ENCODE assay signal across 36 cellular contexts in the genomic region with DNA sequence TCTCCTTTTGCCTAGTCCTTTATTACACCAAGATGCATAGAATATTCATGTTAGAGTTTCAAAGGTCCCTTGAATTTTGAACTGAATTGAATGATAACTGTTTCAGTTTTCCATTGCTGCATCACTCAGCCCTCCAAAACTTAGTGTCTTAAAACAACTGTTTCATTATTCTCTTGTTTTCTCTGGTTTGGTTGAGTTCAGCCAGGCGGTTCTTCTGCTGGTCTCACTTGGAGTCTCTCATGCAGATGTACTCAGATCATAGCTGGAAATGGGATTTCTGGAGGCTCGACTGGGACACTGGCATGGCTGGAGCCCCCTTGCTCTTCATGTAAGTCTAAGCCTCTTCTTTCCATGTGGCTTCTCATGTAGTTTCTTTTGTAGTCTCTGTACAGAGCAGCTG.
DNase-seq lines count a peak whose midpoint lies in the region; ATAC-seq, FAIRE-seq and TF ChIP-seq lines count a peak whose summit lies in the region.
"Had no signal": no experiment of that assay in that cellular context is flagged by ENCODE, and none has a peak within 500 bp of the region (broad histone marks: within the 10 kb centered on the region; RNA-seq: fewer than 3 reads in every experiment).

No MANE protein-coding gene starts in this region.

- FAIRE-seq in HepG2 (lab: Jason Lieb, UNC), result no peak
- FAIRE-seq: A204.1, A549, D721Med had no signal

- DNase-seq in HepG2 (ENCODE audit: low spot score), result no peak
- no peak for DNase-seq in right lobe of liver
- no peak for DNase-seq in GM23338 (ENCODE audit: low spot score)
- DNase-seq in osteocyte (ENCODE audit: extremely low spot score, unreplicated experiment), result peak; percentile 17
- DNase-seq in stimulated activated CD4-positive, alpha-beta T cell treated with anti-CD3 and anti-CD28 coated beads, Interleukin-15, amount 100 ng/mL, for 24 hours, result no peak
- no peak for DNase-seq in activated naive CD4-positive, alpha-beta T cell treated with anti-CD3 and anti-CD28 coated beads for 36 hours
- no peak for DNase-seq in stimulated activated naive CD8-positive, alpha-beta T cell treated with anti-CD3 and anti-CD28 coated beads, Interleukin-15, amount 100 ng/mL, for 72 hours
- DNase-seq: 8988T; ACHN; AML-193; BE2C; C1 segment of cervical spinal cord; Caco-2; Calu3; CD4-positive, alpha-beta memory T cell; CD4-positive, alpha-beta T cell; CD4-positive, CD25-positive, alpha-beta regulatory T cell; CD8-positive, alpha-beta memory T cell; CD8-positive, alpha-beta T cell; COR-L47; DMS 273 treated with DMSO at 0.1 percent for 48 hours; DMS153; DMS53; DMS79; DMS79 treated with DMSO at 0.1 percent for 48 hours; DND-41; EL had no signal

- H3K4me1 Mint-ChIP-seq in GM23338, result no peaks in the 10 kb centered on the region; the same call in 2 of the 3 replicates
- no peaks in the 10 kb centered on the region for H3K4me1 Mint-ChIP-seq in osteocyte (ENCODE audit: unreplicated experiment)
- no peaks in the 10 kb centered on the region for H3K4me1 Mint-ChIP-seq in activated naive CD4-positive, alpha-beta T cell treated with anti-CD3 and anti-CD28 coated beads for 36 hours (ENCODE audit: low read depth)
- H3K4me1 Mint-ChIP-seq in stimulated activated naive CD8-positive, alpha-beta T cell treated with anti-CD3 and anti-CD28 coated beads, Interleukin-15, amount 100 ng/mL, for 72 hours, result no peaks in the 10 kb centered on the region
- H3K4me1 Mint-ChIP-seq: B cell; CD4-positive, alpha-beta memory T cell; CD4-positive, CD25-positive, alpha-beta regulatory T cell had no signal

- TF ChIP-seq POLR2A in HepG2 (IDR thresholded peaks at IDR 0.05; ENCODE audit: insufficient read depth in 1 of 2, low read depth in 2 of 2, low read length in 2 of 2) (no peak), right lobe of liver (IDR thresholded peaks at IDR 0.05) (no peak)

- no peak overlapping the region for H3K9ac ChIP-seq in HepG2 (ENCODE audit: insufficient read depth, low read depth, low read length)
- no peak overlapping the region for H3K9ac ChIP-seq in BLaER1
- H3K9ac ChIP-seq: BLaER1 treated with 17β-estradiol and CSF1 and Interleukin-3, amounts not matched to agents 10 nM and 100 nM had no signal

- TF ChIP-seq RAD21 in HepG2 (CRISPR knock-in tag; IDR thresholded peaks at IDR 0.05), result no peak

- ATAC-seq in HepG2 (no peak), right lobe of liver (no peak), GM23338 (no peak)
- no peak for ATAC-seq in stimulated activated naive CD8-positive, alpha-beta T cell treated with anti-CD3 and anti-CD28 coated beads, Interleukin-15, amount 100 ng/mL, for 72 hours
- ATAC-seq: A549; CD8-positive, alpha-beta T cell had no signal

- POLR2A ChIA-PET in HepG2 (lab: Yijun Ruan, JAX), result no interaction called here

- H3K79me2 ChIP-seq in HepG2 (ENCODE audit: insufficient read depth, low read length), result no peaks in the 10 kb centered on the region
- H3K79me2 ChIP-seq in GM23338 (replicated peaks; ENCODE audit: insufficient read depth), result no peaks in the 10 kb centered on the region

- no peak overlapping the region for H3K4me3 Mint-ChIP-seq in GM23338
- H3K4me3 Mint-ChIP-seq in osteocyte (ENCODE audit: unreplicated experiment), result no peak overlapping the region
- H3K4me3 Mint-ChIP-seq in activated naive CD4-positive, alpha-beta T cell treated with anti-CD3 and anti-CD28 coated beads for 36 hours, result no peak overlapping the region
- H3K4me3 Mint-ChIP-seq in stimulated activated naive CD8-positive, alpha-beta T cell treated with anti-CD3 and anti-CD28 coated beads, Interleukin-15, amount 100 ng/mL, for 72 hours, result no peak overlapping the region
- H3K4me3 Mint-ChIP-seq: B cell; CD4-positive, alpha-beta memory T cell; CD4-positive, alpha-beta T cell; CD4-positive, CD25-positive, alpha-beta regulatory T cell; CD8-positive, alpha-beta memory T cell; CD8-positive, alpha-beta T cell had no signal

- H3K4me2 ChIP-seq in HepG2 (ENCODE audit: low read depth, low read length) (no peak overlapping the region), BLaER1 (no peak overlapping the region), GM23338 (no peak overlapping the region)
- H3K4me2 ChIP-seq: A549; BLaER1 treated with 17β-estradiol and CSF1 and Interleukin-3, amounts not matched to agents 10 nM and 100 nM had no signal

- intact Hi-C loops in HepG2 (cut with micrococcal nuclease; ENCODE audit: unreplicated experiment), result no loop called here
- intact Hi-C loops in right lobe of liver (cut with DNase I), result no loop called here
- intact Hi-C loops in activated naive CD4-positive, alpha-beta T cell treated with anti-CD3 and anti-CD28 coated beads for 36 hours (cut with micrococcal nuclease), result no loop called here

- 0% methylated on average over 2 of the region's 2 CpGs for WGBS in HepG2 (ENCODE audit: low lambda C conversion rate)
- 62% methylated on average over 2 of the region's 2 CpGs for WGBS in right lobe of liver (ENCODE audit: insufficient coverage, low coverage, low lambda C conversion rate, missing lambda C conversion rate)

- H2AFZ ChIP-seq in HepG2 (ENCODE audit: low read length), result no peak overlapping the region
- no peak overlapping the region for H2AFZ ChIP-seq in GM23338

- TF ChIP-seq CTCF in HepG2 (CRISPR knock-in tag; IDR thresholded peaks at IDR 0.05) (no peak), right lobe of liver (IDR thresholded peaks at IDR 0.05) (no peak), GM23338 (conservative IDR thresholded peaks at IDR 0.05; ENCODE audit: low read depth in 2 of 2) (no peak), osteocyte (IDR thresholded peaks at IDR 0.05) (no peak)

- H3K4me3 ChIP-seq in HepG2 (replicated peaks in 1 of 3; ENCODE audit: insufficient read depth in 1 of 3, low read depth in 2 of 3, low read length in 3 of 3) (no peak overlapping the region), right lobe of liver (no peak overlapping the region), BLaER1 (peak overlapping the region; percentile 23; the same call in 1 of the 2 replicates), GM23338 (no peak overlapping the region)
- H3K4me3 ChIP-seq: A549; BLaER1 treated with 17β-estradiol and CSF1 and Interleukin-3, amounts not matched to agents 10 nM and 100 nM had no signal

- H3K36me3 ChIP-seq in HepG2 (replicated peaks in 1 of 2; ENCODE audit: control insufficient read depth in 1 of 2, insufficient read depth in 2 of 2, low read length in 2 of 2), result no peaks in the 10 kb centered on the region
- H3K36me3 ChIP-seq in right lobe of liver, result no peaks in the 10 kb centered on the region
- peaks cover 82% of the 10 kb centered on the region for H3K36me3 ChIP-seq in BLaER1
- H3K36me3 ChIP-seq in GM23338 (ENCODE audit: insufficient read depth), result no peaks in the 10 kb centered on the region
- H3K36me3 ChIP-seq: BE2C had no signal

- no TSS peak for BruUV-seq in HepG2 (replicated peaks; lab: Mats Ljungman, UMichigan)

- in situ Hi-C loops in HepG2 (cut with HindIII; ENCODE audit: extremely low pct_ligation_motif_present, low pct_unique_long_range_greater_than_20kb), result no loop called here

- no peaks in the 10 kb centered on the region for H3K4me1 ChIP-seq in HepG2 (ENCODE audit: insufficient read depth, low read length)
- H3K4me1 ChIP-seq in right lobe of liver, result no peaks in the 10 kb centered on the region
- H3K4me1 ChIP-seq in BLaER1, result peaks cover 35% of the 10 kb centered on the region
- no peaks in the 10 kb centered on the region for H3K4me1 ChIP-seq in GM23338 (ENCODE audit: insufficient read depth)
- H3K4me1 ChIP-seq: A549, BE2C, Caco-2 had no signal

- CTCF ChIA-PET in HepG2 (lab: Yijun Ruan, JAX; ENCODE audit: low intra/inter-chr PET ratio, low total read pairs), result no interaction called here
- CTCF ChIA-PET in activated naive CD4-positive, alpha-beta T cell treated with anti-CD3 and anti-CD28 coated beads for 36 hours (lab: Charles Lee), result no interaction called here

- H3K27ac Mint-ChIP-seq in GM23338 (no peak overlapping the region), osteocyte (ENCODE audit: unreplicated experiment) (no peak overlapping the region)
- no peak overlapping the region for H3K27ac Mint-ChIP-seq in activated naive CD4-positive, alpha-beta T cell treated with anti-CD3 and anti-CD28 coated beads for 36 hours
- H3K27ac Mint-ChIP-seq in stimulated activated naive CD8-positive, alpha-beta T cell treated with anti-CD3 and anti-CD28 coated beads, Interleukin-15, amount 100 ng/mL, for 72 hours, result no peak overlapping the region
- H3K27ac Mint-ChIP-seq: B cell; CD14-positive monocyte; CD4-positive, alpha-beta T cell; CD4-positive, CD25-positive, alpha-beta regulatory T cell; CD8-positive, alpha-beta T cell had no signal

- H3K36me3 Mint-ChIP-seq in GM23338 (ENCODE audit: low read depth) (no peaks in the 10 kb centered on the region; the same call in 1 of the 3 replicates), osteocyte (ENCODE audit: unreplicated experiment) (no peaks in the 10 kb centered on the region)
- peaks cover 11% of the 10 kb centered on the region for H3K36me3 Mint-ChIP-seq in activated naive CD4-positive, alpha-beta T cell treated with anti-CD3 and anti-CD28 coated beads for 36 hours (ENCODE audit: low read depth)
- H3K36me3 Mint-ChIP-seq: CD14-positive monocyte had no signal

- H3K27ac ChIP-seq in HepG2 (ENCODE audit: extremely low read length, insufficient read depth, low read length) (no peak overlapping the region), right lobe of liver (no peak overlapping the region), BLaER1 (no peak overlapping the region), GM23338 (ENCODE audit: low read depth) (no peak overlapping the region)
- H3K27ac ChIP-seq: 22Rv1; A549; BLaER1 treated with 17β-estradiol and CSF1 and Interleukin-3, amounts not matched to agents 10 nM and 100 nM; C4-2B had no signal

- peaks cover 4% of the 10 kb centered on the region for H3K27me3 Mint-ChIP-seq in GM23338 (ENCODE audit: insufficient read depth, low read depth, poor library complexity)
- H3K27me3 Mint-ChIP-seq in osteocyte (ENCODE audit: unreplicated experiment), result no peaks in the 10 kb centered on the region
- peaks cover 14% of the 10 kb centered on the region for H3K27me3 Mint-ChIP-seq in activated naive CD4-positive, alpha-beta T cell treated with anti-CD3 and anti-CD28 coated beads for 36 hours (ENCODE audit: low read depth)
- H3K27me3 Mint-ChIP-seq in stimulated activated naive CD8-positive, alpha-beta T cell treated with anti-CD3 and anti-CD28 coated beads, Interleukin-15, amount 100 ng/mL, for 72 hours, result no peaks in the 10 kb centered on the region

- H3K9me2 ChIP-seq in GM23338 (ENCODE audit: insufficient read depth), result peaks cover 9% of the 10 kb centered on the region

- no peaks in the 10 kb centered on the region for H3F3A ChIP-seq in GM23338 (replicated peaks; ENCODE audit: low read depth)

- peaks cover 0 to 1% of the 10 kb centered on the region in 2 experiments; a peak in 2 of 5 replicates for H3K27me3 ChIP-seq in HepG2 (ENCODE audit: control insufficient read depth in 1 of 2, insufficient read depth in 2 of 2, low read length in 2 of 2)
- H3K27me3 ChIP-seq in right lobe of liver, result no peaks in the 10 kb centered on the region
- no peaks in the 10 kb centered on the region for H3K27me3 ChIP-seq in BLaER1
- H3K27me3 ChIP-seq in GM23338 (ENCODE audit: insufficient read depth), result no peaks in the 10 kb centered on the region
- H3K27me3 ChIP-seq: BE2C; BLaER1 treated with 17β-estradiol and CSF1 and Interleukin-3, amounts not matched to agents 10 nM and 100 nM had no signal

- H3K9me3 Mint-ChIP-seq in GM23338, result peaks cover 15% of the 10 kb centered on the region
- H3K9me3 Mint-ChIP-seq in osteocyte (ENCODE audit: unreplicated experiment), result no peaks in the 10 kb centered on the region
- peaks cover 11% of the 10 kb centered on the region for H3K9me3 Mint-ChIP-seq in activated naive CD4-positive, alpha-beta T cell treated with anti-CD3 and anti-CD28 coated beads for 36 hours
- peaks cover 11 to 16% of the 10 kb centered on the region in 2 donors for H3K9me3 Mint-ChIP-seq in stimulated activated naive CD8-positive, alpha-beta T cell treated with anti-CD3 and anti-CD28 coated beads, Interleukin-15, amount 100 ng/mL, for 72 hours

- TF ChIP-seq EP300 in HepG2 (IDR thresholded peaks at IDR 0.05; ENCODE audit: low read depth in 2 of 2, low read length in 2 of 2), result no peak
- no peak for TF ChIP-seq EP300 in HepG2 (CRISPR knock-in tag; IDR thresholded peaks at IDR 0.05; ENCODE audit: borderline replicate concordance)

- peaks cover 5% of the 10 kb centered on the region; the same call in 1 of the 2 replicates for H3K9me3 ChIP-seq in HepG2 (ENCODE audit: low read length)
- no peaks in the 10 kb centered on the region for H3K9me3 ChIP-seq in right lobe of liver
- H3K9me3 ChIP-seq in BLaER1, result peaks cover 45% of the 10 kb centered on the region
- H3K9me3 ChIP-seq: BE2C had no signal

- H4K20me1 ChIP-seq in HepG2 (ENCODE audit: insufficient read depth, low read length), result no peaks in the 10 kb centered on the region
- peaks cover 54% of the 10 kb centered on the region for H4K20me1 ChIP-seq in BLaER1
- H4K20me1 ChIP-seq in GM23338 (replicated peaks; ENCODE audit: insufficient read depth), result no peaks in the 10 kb centered on the region
